1 cellular context compared by ENCODE assay signal in the genomic region with DNA sequence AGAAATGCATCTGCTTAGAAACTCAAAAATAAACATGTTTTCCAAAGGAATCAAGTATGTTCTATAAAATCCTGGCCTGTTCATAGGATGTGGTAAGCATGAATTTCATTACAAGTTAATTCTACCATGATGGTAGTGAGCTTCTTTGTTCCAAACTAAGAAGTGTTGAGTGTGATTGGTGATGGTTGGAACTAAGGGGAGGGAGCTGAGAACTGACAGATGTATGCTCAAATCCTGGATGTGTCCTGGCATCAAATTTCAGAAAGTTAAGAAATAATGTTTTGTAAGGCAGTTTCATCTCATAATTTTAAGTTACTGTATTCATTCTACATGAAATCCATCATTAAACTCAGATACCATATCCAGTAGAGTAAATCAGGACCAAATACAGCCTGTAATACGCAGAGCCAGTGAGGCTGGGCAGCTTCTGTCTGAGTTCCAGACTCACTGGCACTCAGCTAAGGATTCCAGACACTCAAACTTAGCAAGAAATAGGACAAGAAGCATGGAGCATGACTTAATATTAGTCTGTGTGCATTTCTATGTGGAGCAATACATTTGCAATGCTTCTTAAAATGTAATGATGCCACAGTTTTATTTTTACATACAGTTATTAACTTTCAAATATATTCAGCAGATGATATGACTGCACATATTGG.
TF ChIP-seq lines count a peak whose summit lies in the region.

No MANE protein-coding gene starts in this region.

TF ChIP-seq in IMR-90, 13 proteins besides CTCF, POLR2A, EP300 and RAD21 (continued from another document):
- TF ChIP-seq USF2 (IDR thresholded peaks at IDR 0.05; ENCODE audit: low read depth, low read length) (no peak), MAZ (IDR thresholded peaks at IDR 0.05; ENCODE audit: borderline replicate concordance, low read depth, low read length) (no peak), RCOR1 (IDR thresholded peaks at IDR 0.05; ENCODE audit: insufficient replicate concordance, low read length) (no peak)
